In genomic region chr13:101454767-101455166, GRCh38 we compare ENCODE assay signal across 2 cellular contexts.
TF ChIP-seq lines count a peak whose summit lies in the region.

No MANE protein-coding gene starts in this region.

TF ChIP-seq in SK-N-SH, 30 proteins besides CTCF, POLR2A, EP300 and RAD21 (continued from another document):
- no peak for TF ChIP-seq ZBTB33 (IDR thresholded peaks at IDR 0.05; ENCODE audit: borderline replicate concordance, low read depth)

TF ChIP-seq in SK-N-SH treated with all-trans-retinoic acid at 6 μM for 48 hours, 23 proteins besides CTCF, POLR2A, EP300 and RAD21:
- TF ChIP-seq TSHZ2 (CRISPR knock-in tag; IDR thresholded peaks at IDR 0.05), result no peak
